Comparison of ENCODE assay signal across 8 cellular contexts in genomic region chr19:2059422-2060201, GRCh38. TPM values are rescaled to one million over a fixed set of nuclear protein-coding genes. Genes with fewer than 3 reads are reported as not detected.
DNase-seq lines count a peak whose midpoint lies in the region; ATAC-seq and TF ChIP-seq lines count a peak whose summit lies in the region.

No MANE protein-coding gene starts in this region.

- intact Hi-C loops in Caco-2 (cut with micrococcal nuclease; ENCODE audit: unreplicated experiment) (loop anchor here (5.0 kb wide), 1 partner anchor 38 kb away; the partner anchor contains the start of genes IZUMO4 and MOB3A), left ventricle myocardium inferior (cut with micrococcal nuclease) (no loop called here)

- H3K9me3 ChIP-seq in Caco-2 = no peaks in the 10 kb centered on the region
- H3K9me3 ChIP-seq in MM.1S (replicated peaks; ENCODE audit: insufficient read depth, low read length) = no peaks in the 10 kb centered on the region
- H3K9me3 ChIP-seq in left ventricle myocardium inferior (replicated peaks) = no peaks in the 10 kb centered on the region

- no peak overlapping the region for H2AFZ ChIP-seq in MM.1S (ENCODE audit: low read length)

- peaks cover 24% of the 10 kb centered on the region for H3K4me1 ChIP-seq in Caco-2
- H3K4me1 ChIP-seq in MM.1S (ENCODE audit: low read length) = peaks cover 28% of the 10 kb centered on the region
- peaks cover 95% of the 10 kb centered on the region for H3K4me1 ChIP-seq in left ventricle myocardium inferior

- H3K79me2 ChIP-seq in MM.1S (ENCODE audit: low read length) = peaks cover 17% of the 10 kb centered on the region

- H3K36me3 ChIP-seq in Caco-2 (ENCODE audit: control insufficient read depth, insufficient read depth, low read length) (no peaks in the 10 kb centered on the region), MM.1S (replicated peaks; ENCODE audit: insufficient read depth, low read length) (no peaks in the 10 kb centered on the region), left ventricle myocardium inferior (no peaks in the 10 kb centered on the region)

- no peaks in the 10 kb centered on the region for H3K27me3 Mint-ChIP-seq in Caco-2 (ENCODE audit: insufficient read depth, unreplicated experiment)
- H3K27me3 Mint-ChIP-seq in activated naive CD8-positive, alpha-beta T cell treated with anti-CD3 and anti-CD28 coated beads for 36 hours = no peaks in the 10 kb centered on the region

- H3K27ac ChIP-seq in MM.1S (ENCODE audit: low read length) (no peak overlapping the region; the same call in 1 of the 2 replicates), left ventricle myocardium inferior (replicated peaks) (peak overlapping the region; percentile 100)

- no peaks in the 10 kb centered on the region for H3K9me3 Mint-ChIP-seq in Caco-2 (ENCODE audit: unreplicated experiment)
- H3K9me3 Mint-ChIP-seq in activated naive CD8-positive, alpha-beta T cell treated with anti-CD3 and anti-CD28 coated beads for 36 hours = no peaks in the 10 kb centered on the region

- H3K4me3 Mint-ChIP-seq in Caco-2 (ENCODE audit: unreplicated experiment) = peak overlapping the region; percentile 82
- H3K4me3 Mint-ChIP-seq in activated naive CD8-positive, alpha-beta T cell treated with anti-CD3 and anti-CD28 coated beads for 36 hours = peak overlapping the region; percentile 91

- H4K20me1 ChIP-seq in MM.1S (ENCODE audit: insufficient read depth, low read length) = no peaks in the 10 kb centered on the region

- DNase-seq in Caco-2 (peak; percentile 71 to 84), MM.1S (no peak), left ventricle myocardium inferior (no peak), retina (peak; percentile 63)
- DNase-seq in activated naive CD8-positive, alpha-beta T cell treated with anti-CD3 and anti-CD28 coated beads for 36 hours = no peak
- DNase-seq in stimulated activated CD4-positive, alpha-beta T cell treated with anti-CD3 and anti-CD28 coated beads, Interleukin-2, amount 100 ng/mL, for 24 hours = no peak

- no peaks in the 10 kb centered on the region for H3K27me3 ChIP-seq in Caco-2 (replicated peaks; ENCODE audit: control insufficient read depth, insufficient read depth, low read length)
- H3K27me3 ChIP-seq in MM.1S (replicated peaks; ENCODE audit: insufficient read depth, low read length) = no peaks in the 10 kb centered on the region
- H3K27me3 ChIP-seq in left ventricle myocardium inferior (ENCODE audit: low read depth) = no peaks in the 10 kb centered on the region

- H3K36me3 Mint-ChIP-seq in Caco-2 (ENCODE audit: insufficient read depth, unreplicated experiment) = peaks cover 15% of the 10 kb centered on the region
- H3K36me3 Mint-ChIP-seq in activated naive CD8-positive, alpha-beta T cell treated with anti-CD3 and anti-CD28 coated beads for 36 hours = no peaks in the 10 kb centered on the region

- POLR2A ChIA-PET in Caco-2 (lab: Charles Lee) = no interaction called here

- CTCF ChIA-PET in Caco-2 (lab: Charles Lee) = interaction anchor here (0.6 kb wide), 1 partner anchor 39 kb away, joined by 4 read pairs; no protein-coding TSS in a partner anchor

- no TSS peak for BruUV-seq in Caco-2 (replicated peaks; lab: Mats Ljungman, UMichigan)

- H3K9ac ChIP-seq in MM.1S (ENCODE audit: low read length) = no peak overlapping the region

- no peaks in the 10 kb centered on the region for H3K4me1 Mint-ChIP-seq in Caco-2 (ENCODE audit: low read depth, unreplicated experiment)
- peaks cover 45% of the 10 kb centered on the region for H3K4me1 Mint-ChIP-seq in activated naive CD8-positive, alpha-beta T cell treated with anti-CD3 and anti-CD28 coated beads for 36 hours

- H3F3A ChIP-seq in MM.1S (ENCODE audit: insufficient read depth, low read length) = peaks cover 23% of the 10 kb centered on the region

- H3K4me2 ChIP-seq in MM.1S (ENCODE audit: low read depth, low read length) = peak overlapping the region; percentile 76; the same call in 1 of the 2 replicates

- TF ChIP-seq CTCF in Caco-2 (IDR thresholded peaks at IDR 0.05; ENCODE audit: insufficient read depth in 1 of 2, low read depth in 1 of 2, low read length in 1 of 2, severe bottlenecking in 1 of 2, unreplicated experiment in 1 of 2) (no peak), MM.1S (IDR thresholded peaks at IDR 0.05; ENCODE audit: low read length) (no peak), left ventricle myocardium inferior (IDR thresholded peaks at IDR 0.05; ENCODE audit: borderline replicate concordance) (no peak)

- H3K4me3 ChIP-seq in Caco-2 (ENCODE audit: low read depth, low read length) = peak overlapping the region; percentile 64; the same call in 1 of the 2 replicates
- no peak overlapping the region for H3K4me3 ChIP-seq in MM.1S (ENCODE audit: low read length)
- H3K4me3 ChIP-seq in left ventricle myocardium inferior = peak overlapping the region; percentile 75

- H3K9me2 ChIP-seq in MM.1S (replicated peaks; ENCODE audit: insufficient read depth, low read length) = no peaks in the 10 kb centered on the region

- peak overlapping the region; percentile 97 for H3K27ac Mint-ChIP-seq in Caco-2 (ENCODE audit: unreplicated experiment)
- peak overlapping the region; percentile 98 for H3K27ac Mint-ChIP-seq in activated naive CD8-positive, alpha-beta T cell treated with anti-CD3 and anti-CD28 coated beads for 36 hours

- ATAC-seq in GM21360 (IDR thresholded peaks at IDR 0.05; ENCODE audit: unreplicated experiment) (no peak), HG02678 (IDR thresholded peaks at IDR 0.05; ENCODE audit: unreplicated experiment) (no peak)

RNA-seq across cellular contexts. Expression of gene MKNK2, which starts 8.6 kb away (rescaled TPM):
- total RNA-seq in Caco-2 (2022) (136 and 162 TPM in 2 replicates), left ventricle myocardium inferior (200 TPM)
- 100 to 1,000 TPM; 230 to 232 TPM for total RNA-seq in activated naive CD8-positive, alpha-beta T cell treated with anti-CD3 and anti-CD28 coated beads for 36 hours

RNA-seq across cellular contexts. Expression of gene MOB3A, which starts 36.5 kb away (rescaled TPM):
- total RNA-seq in Caco-2 (2022) = 10.8 and 11.7 TPM in 2 replicates
- total RNA-seq in activated naive CD8-positive, alpha-beta T cell treated with anti-CD3 and anti-CD28 coated beads for 36 hours = 100 to 1,000 TPM; 147 to 153 TPM
- 16.1 TPM for total RNA-seq in left ventricle myocardium inferior

RNA-seq across cellular contexts. Expression of gene IZUMO4, which starts 37.1 kb away (rescaled TPM):
- 1.1 and 1.6 TPM in 2 replicates for total RNA-seq in Caco-2 (2022)
- 10 to 100 TPM; 12.4 to 12.6 TPM for total RNA-seq in activated naive CD8-positive, alpha-beta T cell treated with anti-CD3 and anti-CD28 coated beads for 36 hours
- total RNA-seq in left ventricle myocardium inferior = 2.8 TPM

RNA-seq across cellular contexts. Expression of gene BTBD2, which starts 44.1 kb away (rescaled TPM):
- 47.0 and 52.2 TPM in 2 replicates for total RNA-seq in Caco-2 (2022)
- total RNA-seq in activated naive CD8-positive, alpha-beta T cell treated with anti-CD3 and anti-CD28 coated beads for 36 hours = 10 to 100 TPM; 22.1 to 26.2 TPM
- total RNA-seq in left ventricle myocardium inferior = 53.4 TPM

Comparison
In these comparisons a context has a peak if more than half of its experiments do, and no peak if none do; other contexts are left out.
1. DNase-seq: peak in Caco-2 (2 of 2) and retina (single experiment); none in MM.1S (single experiment), activated naive CD8-positive, alpha-beta T cell treated with anti-CD3 and anti-CD28 coated beads for 36 hours (single experiment), left ventricle myocardium inferior (single experiment) and stimulated activated CD4-positive, alpha-beta T cell treated with anti-CD3 and anti-CD28 coated beads, Interleukin-2, amount 100 ng/mL, for 24 hours (0 of 2).